17 cellular contexts compared by ENCODE assay signal in genomic region chr11:129434641-129435498, GRCh38. TPM values are rescaled to one million over a fixed set of nuclear protein-coding genes. Genes with fewer than 3 reads are reported as not detected.
DNase-seq lines count a peak whose midpoint lies in the region; ATAC-seq and TF ChIP-seq lines count a peak whose summit lies in the region.
"Had no signal": no experiment of that assay in that cellular context is flagged by ENCODE, and none has a peak within 500 bp of the region (broad histone marks: within the 10 kb centered on the region; RNA-seq: fewer than 3 reads in every experiment).

No MANE protein-coding gene starts in this region.

- H3K4me2 ChIP-seq in PC-9: peak overlapping the region; percentile 19

- H3K27me3 Mint-ChIP-seq in activated CD4-positive, alpha-beta memory T cell treated with anti-CD3 and anti-CD28 coated beads for 36 hours: peaks cover 12% of the 10 kb centered on the region
- H3K27me3 Mint-ChIP-seq: B cell had no signal

- no peak overlapping the region for H3K4me3 Mint-ChIP-seq in activated CD4-positive, alpha-beta memory T cell treated with anti-CD3 and anti-CD28 coated beads for 36 hours
- H3K4me3 Mint-ChIP-seq: activated naive CD8-positive, alpha-beta T cell treated with anti-CD3 and anti-CD28 coated beads, Interleukin-2, amount 10 ng/mL, durations not matched to agents 7 days and 5 days; B cell; effector memory CD8-positive, alpha-beta T cell; naive thymus-derived CD8-positive, alpha-beta T cell had no signal

- CTCF ChIA-PET in PC-9 (lab: Charles Lee): interaction anchor here (1.3 kb wide), 1 partner anchor 59 kb away, joined by 11 read pairs; the partner anchor contains the start of gene BARX2
- CTCF ChIA-PET in activated CD4-positive, alpha-beta memory T cell treated with anti-CD3 and anti-CD28 coated beads for 36 hours (lab: Charles Lee): interaction anchor here (1.5 kb wide), 1 partner anchor 315 kb away, joined by 3 read pairs; no protein-coding TSS in a partner anchor

- peaks cover 12% of the 10 kb centered on the region; the same call in 1 of the 2 replicates for H3K9me3 ChIP-seq in PC-9 (ENCODE audit: insufficient read depth, low read depth)
- H3K9me3 ChIP-seq: prostate gland had no signal

- peak overlapping the region; percentile 81 for H3K27ac ChIP-seq in PC-9
- H3K27ac ChIP-seq: prostate gland had no signal

- DNase-seq in DMS79 treated with DMSO at 0.1 percent for 48 hours (lab: John Stamatoyannopoulos, UW) (peak; percentile 100), M059J (ENCODE audit: low read depth) (peak; percentile 23), PC-9 (peak in 1 of 2 experiments; percentile 94), left kidney (ENCODE audit: low read depth, low spot score) (peak; percentile 62)
- DNase-seq in activated CD4-positive, alpha-beta memory T cell treated with anti-CD3 and anti-CD28 coated beads for 36 hours: no peak
- DNase-seq: activated CD8-positive, alpha-beta memory T cell treated with anti-CD3 and anti-CD28 coated beads, Interleukin-2, amount 50 U/mL, for 4 hours; activated naive CD8-positive, alpha-beta T cell treated with anti-CD3 and anti-CD28 coated beads, Interleukin-2, amount 10 ng/mL, durations not matched to agents 7 days and 5 days; DND-41; effector memory CD8-positive, alpha-beta T cell; naive thymus-derived CD8-positive, alpha-beta T cell; SIG-M5; stimulated activated CD4-positive, alpha-beta T cell treated with anti-CD3 and anti-CD28 coated beads, Interleukin-12 subunit alpha, Interleukin-12 subunit beta, amount 100 ng/mL, for 4 hours had no signal

- H3K9me2 ChIP-seq in PC-9 (ENCODE audit: insufficient read depth): no peaks in the 10 kb centered on the region

- peaks cover 24% of the 10 kb centered on the region for H3F3A ChIP-seq in PC-9 (ENCODE audit: insufficient read depth, low read depth)

- H3K36me3 ChIP-seq in PC-9 (ENCODE audit: low read depth): 0 out of 2 replicates have a peak, but pooled peaks cover 7% of the 10 kb centered on the region
- H3K36me3 ChIP-seq: prostate gland had no signal

- no peak for TF ChIP-seq CTCF in PC-9 (conservative IDR thresholded peaks at IDR 0.05)

- POLR2A ChIA-PET in PC-9 (lab: Charles Lee; ENCODE audit: unreplicated experiment): interaction anchor here (0.7 to 1.3 kb wide), 4 partner anchors 9 to 158 kb away, joined by 3 to 9 read pairs (median 6); partner anchors contain the start of gene BARX2
- POLR2A ChIA-PET in activated CD4-positive, alpha-beta memory T cell treated with anti-CD3 and anti-CD28 coated beads for 36 hours (lab: Charles Lee): no interaction called here

- no peaks in the 10 kb centered on the region for H3K36me3 Mint-ChIP-seq in activated CD4-positive, alpha-beta memory T cell treated with anti-CD3 and anti-CD28 coated beads for 36 hours
- H3K36me3 Mint-ChIP-seq: activated naive CD8-positive, alpha-beta T cell treated with anti-CD3 and anti-CD28 coated beads, Interleukin-2, amount 10 ng/mL, durations not matched to agents 7 days and 5 days; naive thymus-derived CD8-positive, alpha-beta T cell had no signal

- no peaks in the 10 kb centered on the region for H3K27me3 ChIP-seq in PC-9 (ENCODE audit: insufficient read depth, low read depth)

- BruUV-seq in PC-9 (replicated peaks; lab: Mats Ljungman, UMichigan): no TSS peak

- peaks cover 9% of the 10 kb centered on the region for H3K4me1 Mint-ChIP-seq in activated CD4-positive, alpha-beta memory T cell treated with anti-CD3 and anti-CD28 coated beads for 36 hours (ENCODE audit: low read depth)
- H3K4me1 Mint-ChIP-seq: activated naive CD8-positive, alpha-beta T cell treated with anti-CD3 and anti-CD28 coated beads, Interleukin-2, amount 10 ng/mL, durations not matched to agents 7 days and 5 days; B cell had no signal

- H3K9me3 Mint-ChIP-seq in activated CD4-positive, alpha-beta memory T cell treated with anti-CD3 and anti-CD28 coated beads for 36 hours: peaks cover 6% of the 10 kb centered on the region

- peaks cover 35% of the 10 kb centered on the region for H3K4me1 ChIP-seq in PC-9 (replicated peaks; ENCODE audit: insufficient read depth)
- H3K4me1 ChIP-seq: prostate gland had no signal

- intact Hi-C loops in PC-9 (cut with micrococcal nuclease; ENCODE audit: unreplicated experiment): no loop called here
- intact Hi-C loops in activated CD4-positive, alpha-beta memory T cell treated with anti-CD3 and anti-CD28 coated beads for 36 hours (cut with micrococcal nuclease): loop anchor here (1.0 to 5.0 kb wide), 3 partner anchors 13 to 202 kb away; partner anchors contain the start of gene BARX2

- ATAC-seq in HG03439 (IDR thresholded peaks at IDR 0.05; ENCODE audit: unreplicated experiment) (no peak), GM21825 (IDR thresholded peaks at IDR 0.05; ENCODE audit: unreplicated experiment) (no peak)
- ATAC-seq: effector memory CD8-positive, alpha-beta T cell; naive thymus-derived CD8-positive, alpha-beta T cell had no signal

- no peaks in the 10 kb centered on the region for H4K20me1 ChIP-seq in PC-9 (ENCODE audit: insufficient read depth)

- H3K27ac Mint-ChIP-seq in activated CD4-positive, alpha-beta memory T cell treated with anti-CD3 and anti-CD28 coated beads for 36 hours: no peak overlapping the region
- H3K27ac Mint-ChIP-seq: activated naive CD8-positive, alpha-beta T cell treated with anti-CD3 and anti-CD28 coated beads, Interleukin-2, amount 10 ng/mL, durations not matched to agents 7 days and 5 days; B cell; effector memory CD8-positive, alpha-beta T cell; naive thymus-derived CD8-positive, alpha-beta T cell had no signal

- no peak overlapping the region for H2AFZ ChIP-seq in PC-9

- peaks cover 6% of the 10 kb centered on the region for H3K79me2 ChIP-seq in PC-9 (ENCODE audit: low read depth)

- no peak overlapping the region for H3K4me3 ChIP-seq in PC-9
- H3K4me3 ChIP-seq: lung, prostate gland had no signal

RNA-seq across cellular contexts. Expression of gene BARX2, which starts 59.2 kb away (rescaled TPM):
- not detected in 2 replicates for total RNA-seq in M059J (2014; rRNA removed; shearing (Covaris generic))
- total RNA-seq in PC-9 (2021): 13.4 and 16.5 TPM in 2 replicates
- under 1 TPM; 0.29 to 0.71 TPM for total RNA-seq in activated CD4-positive, alpha-beta memory T cell treated with anti-CD3 and anti-CD28 coated beads for 36 hours
- total RNA-seq: activated naive CD8-positive, alpha-beta T cell treated with anti-CD3 and anti-CD28 coated beads, Interleukin-2, amount 10 ng/mL, durations not matched to agents 7 days and 5 days; B cell; naive thymus-derived CD8-positive, alpha-beta T cell had no signal
